ENCODE assay signal across 29 cellular contexts in the genomic region with DNA sequence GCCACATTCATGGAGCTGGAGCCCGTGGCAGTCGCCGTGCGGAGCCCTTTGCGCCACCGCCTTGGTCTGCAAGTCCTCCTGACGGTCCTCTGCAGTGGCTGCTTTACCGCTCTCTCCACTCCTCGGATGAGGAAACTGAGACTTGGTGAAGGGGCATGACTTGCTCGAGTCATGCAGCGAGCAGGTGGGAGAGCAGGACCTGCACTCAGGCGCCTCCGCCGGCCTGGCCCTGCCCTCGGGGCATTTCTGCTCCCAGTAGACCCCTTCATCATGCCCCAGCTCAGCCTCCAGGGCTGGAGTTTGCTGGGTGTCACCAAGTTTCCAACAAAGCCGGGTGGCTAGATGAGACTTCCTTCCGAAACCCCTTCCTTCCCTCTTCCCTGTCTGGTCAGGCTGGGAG.
"Had no signal": no experiment of that assay in that cellular context is flagged by ENCODE, and none has a peak within 500 bp of the region (broad histone marks: within the 10 kb centered on the region; RNA-seq: fewer than 3 reads in every experiment).

No MANE protein-coding gene starts in this region.

- H3K27ac ChIP-seq: brain microvascular endothelial cell, esophagus muscularis mucosa, foreskin keratinocyte, gastrocnemius medialis, WERI-Rb-1 had no signal

- H3K27me3 ChIP-seq: foreskin keratinocyte, gastrocnemius medialis had no signal

- H3K4me3 ChIP-seq: esophagus muscularis mucosa, gastrocnemius medialis had no signal

- H3K36me3 ChIP-seq: brain microvascular endothelial cell, esophagus muscularis mucosa, gastrocnemius medialis, WERI-Rb-1 had no signal

- H3K9me3 ChIP-seq: esophagus muscularis mucosa, gastrocnemius medialis had no signal

- ATAC-seq: activated CD4-positive, CD25-positive, alpha-beta regulatory T cell treated with anti-CD3 and anti-CD28 coated beads, Interleukin-2, amount 50 U/mL, for 24 hours; activated CD8-positive, alpha-beta T cell treated with anti-CD3 and anti-CD28 coated beads for 36 hours; activated T-cell treated with anti-CD3 and anti-CD28 coated beads, Interleukin-2, amount 50 U/mL, for 4 hours; activated T-helper 17 cell treated with anti-CD3 and anti-CD28 coated beads, Interleukin-2, amount 50 U/mL, for 72 hours; effector memory CD8-positive, alpha-beta T cell; foreskin keratinocyte; gastrocnemius medialis; T-helper 17 cell had no signal

- H3K4me1 ChIP-seq: esophagus muscularis mucosa, foreskin keratinocyte, gastrocnemius medialis had no signal

- DNase-seq: activated B cell treated with CpG ODN at 0.5 μM for 24 hours; activated CD4-positive, alpha-beta T cell treated with anti-CD3 and anti-CD28 coated beads for 48 hours; activated CD4-positive, alpha-beta T cell treated with anti-CD3 and anti-CD28 coated beads, Interleukin-2, amount 50 U/mL, for 1 hour; activated CD4-positive, alpha-beta T cell treated with anti-CD3 and anti-CD28 coated beads, Interleukin-2, amount 50 U/mL, for 48 hours; activated CD8-positive, alpha-beta memory T cell treated with anti-CD3 and anti-CD28 coated beads for 24 hours; activated CD8-positive, alpha-beta T cell treated with anti-CD3 and anti-CD28 coated beads for 36 hours; activated effector memory CD4-positive, alpha-beta T cell treated with Interleukin-2 at 50 U/mL for 16 hours; activated gamma-delta T cell treated with Interleukin-2 at 50 U/mL for 16 hours; activated naive CD4-positive, alpha-beta T cell treated with anti-CD3 and anti-CD28 coated beads, Interleukin-2, amount 50 U/mL, for 16 hours; activated naive CD4-positive, alpha-beta T cell treated with Interleukin-2 at 50 U/mL for 16 hours; activated T-cell treated with anti-CD3 and anti-CD28 coated beads, Interleukin-2, amount 50 U/mL, for 4 hours; amniotic stem cell; anterior cingulate cortex; brain microvascular endothelial cell; caudate nucleus; cortex of kidney; dermis blood vessel endothelial cell; effector CD4-positive, alpha-beta T cell; effector memory CD8-positive, alpha-beta T cell; erythroblast; foreskin keratinocyte; gastrocnemius medialis; T-helper 1 cell; T-helper 17 cell; T1000; WERI-Rb-1 had no signal
